Comparison of ENCODE assay signal across 2 cellular contexts in the genomic region with DNA sequence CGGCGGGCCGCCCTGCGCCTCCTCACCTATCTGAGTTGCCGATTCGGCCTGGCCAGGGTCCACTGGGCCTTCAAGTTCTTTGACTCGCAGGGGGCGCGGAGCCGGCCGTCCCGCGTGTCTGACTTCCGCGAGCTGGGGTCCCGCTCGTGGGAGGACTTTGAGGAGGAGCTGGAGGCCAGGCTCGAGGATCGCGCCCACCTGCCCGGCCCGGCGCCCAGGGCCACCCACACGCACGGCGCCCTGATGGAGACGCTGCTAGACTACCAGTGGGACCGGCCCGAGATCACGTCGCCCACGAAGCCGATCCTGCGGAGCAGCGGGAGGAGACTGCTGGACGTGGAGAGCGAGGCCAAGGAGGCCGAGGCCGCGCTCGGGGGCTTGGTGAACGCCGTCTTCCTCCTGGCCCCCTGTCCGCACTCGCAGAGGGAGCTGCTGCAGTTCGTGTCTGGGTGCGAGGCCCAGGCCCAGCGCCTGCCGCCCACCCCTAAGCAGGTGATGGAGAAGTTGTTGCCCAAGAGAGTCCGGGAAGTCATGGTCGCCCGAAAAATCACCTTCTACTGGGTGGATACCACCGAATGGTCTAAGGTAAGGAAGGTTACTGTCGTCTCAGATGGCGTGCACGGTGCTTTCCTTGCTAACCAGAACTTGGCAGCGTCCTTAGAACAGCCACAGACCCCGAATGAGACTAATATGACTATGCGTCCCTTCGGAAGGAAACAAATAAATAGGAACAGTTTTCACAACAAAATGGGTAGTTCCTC.
TF ChIP-seq lines count a peak whose summit lies in the region.

No MANE protein-coding gene starts in this region.

TF ChIP-seq in A549, 52 proteins besides CTCF, POLR2A, EP300 and RAD21 (continued from another document):
- no peak for TF ChIP-seq ESRRA (IDR thresholded peaks at IDR 0.05; ENCODE audit: borderline replicate concordance, low read length)
- TF ChIP-seq SREBF2 (IDR thresholded peaks at IDR 0.05), result no peak
- no peak for TF ChIP-seq HOXA7 (CRISPR knock-in tag; IDR thresholded peaks at IDR 0.05)
- peak; percentile 57 for TF ChIP-seq KDM5A (IDR thresholded peaks at IDR 0.05)

TF ChIP-seq in SK-N-SH treated with all-trans-retinoic acid at 6 μM for 48 hours, 23 proteins besides CTCF, POLR2A, EP300 and RAD21 (continued from another document):
- TF ChIP-seq, protein P1, sequence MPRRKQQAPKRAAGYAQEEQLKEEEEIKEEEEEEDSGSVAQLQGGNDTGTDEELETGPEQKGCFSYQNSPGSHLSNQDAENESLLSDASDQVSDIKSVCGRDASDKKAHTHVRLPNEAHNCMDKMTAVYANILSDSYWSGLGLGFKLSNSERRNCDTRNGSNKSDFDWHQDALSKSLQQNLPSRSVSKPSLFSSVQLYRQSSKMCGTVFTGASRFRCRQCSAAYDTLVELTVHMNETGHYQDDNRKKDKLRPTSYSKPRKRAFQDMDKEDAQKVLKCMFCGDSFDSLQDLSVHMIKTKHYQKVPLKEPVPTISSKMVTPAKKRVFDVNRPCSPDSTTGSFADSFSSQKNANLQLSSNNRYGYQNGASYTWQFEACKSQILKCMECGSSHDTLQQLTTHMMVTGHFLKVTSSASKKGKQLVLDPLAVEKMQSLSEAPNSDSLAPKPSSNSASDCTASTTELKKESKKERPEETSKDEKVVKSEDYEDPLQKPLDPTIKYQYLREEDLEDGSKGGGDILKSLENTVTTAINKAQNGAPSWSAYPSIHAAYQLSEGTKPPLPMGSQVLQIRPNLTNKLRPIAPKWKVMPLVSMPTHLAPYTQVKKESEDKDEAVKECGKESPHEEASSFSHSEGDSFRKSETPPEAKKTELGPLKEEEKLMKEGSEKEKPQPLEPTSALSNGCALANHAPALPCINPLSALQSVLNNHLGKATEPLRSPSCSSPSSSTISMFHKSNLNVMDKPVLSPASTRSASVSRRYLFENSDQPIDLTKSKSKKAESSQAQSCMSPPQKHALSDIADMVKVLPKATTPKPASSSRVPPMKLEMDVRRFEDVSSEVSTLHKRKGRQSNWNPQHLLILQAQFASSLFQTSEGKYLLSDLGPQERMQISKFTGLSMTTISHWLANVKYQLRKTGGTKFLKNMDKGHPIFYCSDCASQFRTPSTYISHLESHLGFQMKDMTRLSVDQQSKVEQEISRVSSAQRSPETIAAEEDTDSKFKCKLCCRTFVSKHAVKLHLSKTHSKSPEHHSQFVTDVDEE (CRISPR knock-in tag; IDR thresholded peaks at IDR 0.05), result no peak
- TF ChIP-seq SNAI2 (CRISPR knock-in tag; IDR thresholded peaks at IDR 0.05) (no peak), RARB (CRISPR knock-in tag; IDR thresholded peaks at IDR 0.05) (no peak), BACH2 (CRISPR knock-in tag; IDR thresholded peaks at IDR 0.05; ENCODE audit: borderline replicate concordance) (no peak), PPARA (CRISPR knock-in tag; IDR thresholded peaks at IDR 0.05; ENCODE audit: borderline replicate concordance) (no peak)
TF ChIP-seq in SK-N-SH treated with all-trans-retinoic acid at 6 μM for 48 hours: peak in this region for 0.
